ENCODE assay signal across 8 cellular contexts in genomic region chr9:92716557-92716956, GRCh38. TPM values are rescaled to one million over a fixed set of nuclear protein-coding genes. Genes with fewer than 3 reads are reported as not detected.
DNase-seq lines count a peak whose midpoint lies in the region; ATAC-seq and TF ChIP-seq lines count a peak whose summit lies in the region.

No MANE protein-coding gene starts in this region.

- DNase-seq in NCI-H82 (lab: John Stamatoyannopoulos, UW) = peak; percentile 78
- no peak for DNase-seq in NCI-H82 treated with DMSO at 0.1 percent for 48 hours (lab: John Stamatoyannopoulos, UW; ENCODE audit: unreplicated experiment)
- DNase-seq in MG63 = peak; percentile 35
- peak; percentile 68 to 88 for DNase-seq in activated CD4-positive, alpha-beta T cell treated with anti-CD3 and anti-CD28 coated beads for 4 hours
- DNase-seq in coronary artery (ENCODE audit: low spot score) = peak; percentile 73
- DNase-seq in mesenchymal stem cell = peak; percentile 51
- DNase-seq in stimulated activated CD8-positive, alpha-beta memory T cell treated with anti-CD3 and anti-CD28 coated beads, Interleukin-4, amount 100 ng/mL, for 24 hours (ENCODE audit: low read depth) = peak; percentile 78

- H2BK120ac ChIP-seq in mesenchymal stem cell (ENCODE audit: low read depth, low read length) = no peak overlapping the region

- H3K9me3 ChIP-seq in MG63 (no peaks in the 10 kb centered on the region), mesenchymal stem cell (ENCODE audit: control insufficient read depth, low read length) (no peaks in the 10 kb centered on the region)

- H3K4me2 ChIP-seq in mesenchymal stem cell (ENCODE audit: low read length, poor library complexity, severe bottlenecking) = no peak overlapping the region

- H4K91ac ChIP-seq in mesenchymal stem cell (ENCODE audit: low read length) = no peak overlapping the region

- no peak overlapping the region for H2BK5ac ChIP-seq in mesenchymal stem cell (ENCODE audit: low read depth, low read length, poor library complexity, severe bottlenecking)

- H2AFZ ChIP-seq in mesenchymal stem cell (ENCODE audit: low read depth, low read length) = no peak overlapping the region

- H3K27me3 ChIP-seq in MG63 = no peaks in the 10 kb centered on the region
- no peaks in the 10 kb centered on the region for H3K27me3 ChIP-seq in mesenchymal stem cell (ENCODE audit: control insufficient read depth in 1 of 2, insufficient read depth in 1 of 2, low read length in 2 of 2)

- no peak for ATAC-seq in GM18873 (IDR thresholded peaks at IDR 0.05; ENCODE audit: low FRiP score, unreplicated experiment)

- peak overlapping the region; percentile 57 for H3K9ac ChIP-seq in mesenchymal stem cell (ENCODE audit: low read length)

- no peak overlapping the region for H3K4me3 ChIP-seq in MG63
- no peak overlapping the region for H3K4me3 ChIP-seq in coronary artery
- no peak overlapping the region for H3K4me3 ChIP-seq in mesenchymal stem cell (ENCODE audit: insufficient read depth in 1 of 2, low read depth in 1 of 2, low read length in 2 of 2)

- H3K36me3 ChIP-seq in MG63 (peaks cover 44% of the 10 kb centered on the region), mesenchymal stem cell (ENCODE audit: control insufficient read depth in 1 of 2, insufficient read depth in 2 of 2, low read depth in 1 of 2, low read length in 2 of 2) (peaks cover 87 to 89% of the 10 kb centered on the region in 2 experiments)

- no peak overlapping the region for H3K23ac ChIP-seq in mesenchymal stem cell (ENCODE audit: low read length in 2 of 2)

- H3K14ac ChIP-seq in mesenchymal stem cell (ENCODE audit: low read length in 2 of 2) = no peak overlapping the region

- no peak overlapping the region for H3K18ac ChIP-seq in mesenchymal stem cell (ENCODE audit: low read depth in 1 of 2, low read length in 2 of 2)

- H4K8ac ChIP-seq in mesenchymal stem cell (ENCODE audit: low read length) = no peak overlapping the region

- peak; percentile 89 for TF ChIP-seq CTCF in coronary artery (IDR thresholded peaks at IDR 0.05)

- peaks cover 47% of the 10 kb centered on the region for H3K79me1 ChIP-seq in mesenchymal stem cell (replicated peaks; ENCODE audit: low read length, poor library complexity, severe bottlenecking)

- 33% methylated on average over 4 of the region's 4 CpGs for WGBS in mesenchymal stem cell

- H2AK5ac ChIP-seq in mesenchymal stem cell (ENCODE audit: low read length, severe bottlenecking) = no peak overlapping the region

- no peaks in the 10 kb centered on the region for H3K4me1 ChIP-seq in mesenchymal stem cell (ENCODE audit: control insufficient read depth, insufficient read depth, low read depth, low read length)

- H3K4ac ChIP-seq in mesenchymal stem cell (ENCODE audit: low read depth in 1 of 2, low read length in 2 of 2) = no peak overlapping the region

- no peak overlapping the region for H2BK12ac ChIP-seq in mesenchymal stem cell (ENCODE audit: low read length in 2 of 2)

- no peak overlapping the region for H2BK15ac ChIP-seq in mesenchymal stem cell (ENCODE audit: low read depth, poor library complexity, severe bottlenecking)

- H3K27ac ChIP-seq in coronary artery (no peak overlapping the region), mesenchymal stem cell (ENCODE audit: low read length, poor library complexity, severe bottlenecking) (no peak overlapping the region)

RNA-seq across cellular contexts. Expression of gene IPPK, which starts 46.6 kb away (rescaled TPM):
- 9.8 and 13.3 TPM in 2 replicates for total RNA-seq in MG63 (2014; rRNA removed; shearing (Covaris generic); ENCODE audit: low replicate concordance)
- polyA plus RNA-seq in mesenchymal stem cell (2013, experiment 1 of 2) = 4.5 TPM
- polyA plus RNA-seq in mesenchymal stem cell (2013, experiment 2 of 2) = 4.7 TPM

RNA-seq across cellular contexts. Expression of gene BICD2, which starts 48.1 kb away (rescaled TPM):
- total RNA-seq in MG63 (2014; rRNA removed; shearing (Covaris generic); ENCODE audit: low replicate concordance) = 35.6 and 49.5 TPM in 2 replicates
- 20.1 TPM for polyA plus RNA-seq in mesenchymal stem cell (2013, experiment 1 of 2)
- polyA plus RNA-seq in mesenchymal stem cell (2013, experiment 2 of 2) = 19.2 TPM
